10 cellular contexts compared by ENCODE assay signal in genomic region chr10:84820121-84820520, GRCh38.
A peak's percentile ranks its signal among the peaks of the same experiment; 100 is the strongest.
DNase-seq lines count a peak whose midpoint lies in the region; FAIRE-seq and TF ChIP-seq lines count a peak whose summit lies in the region.
"Had no signal": no experiment of that assay in that cellular context is flagged by ENCODE, and none has a peak within 500 bp of the region (broad histone marks: within the 10 kb centered on the region; RNA-seq: fewer than 3 reads in every experiment).

No MANE protein-coding gene starts in this region.

- no peaks in the 10 kb centered on the region for H3K27me3 ChIP-seq in WERI-Rb-1 (ENCODE audit: insufficient read depth, low read depth, severe bottlenecking)

- no peak overlapping the region for H3K4me3 ChIP-seq in GM12864 (ENCODE audit: low read depth, low read length)
- H3K4me3 ChIP-seq in WERI-Rb-1 (ENCODE audit: low read depth, low read length): no peak overlapping the region

- peak; percentile 87 for FAIRE-seq in A204.1 (lab: Jason Lieb, UNC)
- FAIRE-seq: islet of Langerhans had no signal

- H3K27ac ChIP-seq in WERI-Rb-1: no peak overlapping the region

- peak; percentile 20 for TF ChIP-seq CTCF in GM12864 (IDR thresholded peaks at IDR 0.05; ENCODE audit: low read depth, low read length, missing control alignments)
- peak; percentile 58 for TF ChIP-seq CTCF in WERI-Rb-1 (IDR thresholded peaks at IDR 0.05; ENCODE audit: low read depth, low read length)

- H3K9me3 ChIP-seq in WERI-Rb-1 (ENCODE audit: severe bottlenecking): no peaks in the 10 kb centered on the region

- no peaks in the 10 kb centered on the region for H3K36me3 ChIP-seq in WERI-Rb-1

- no peak for DNase-seq in GM12864 (ENCODE audit: low read depth)
- DNase-seq in NCI-H187 (lab: John Stamatoyannopoulos, UW): peak; percentile 5
- peak; percentile 30 for DNase-seq in WERI-Rb-1
- no peak for DNase-seq in activated CD4-positive, CD25-positive, alpha-beta regulatory T cell treated with anti-CD3 and anti-CD28 coated beads, Interleukin-2, amount 50 U/mL, for 72 hours
- no peak for DNase-seq in SW 1271 (lab: John Stamatoyannopoulos, UW)
- no peak for DNase-seq in NOMO-1 treated with DMSO at 0.1 percent for 48 hours (lab: John Stamatoyannopoulos, UW; ENCODE audit: unreplicated experiment)
- no peak for DNase-seq in stimulated activated CD4-positive, alpha-beta T cell treated with anti-CD3 and anti-CD28 coated beads, Interleukin-4, amount 100 ng/mL, for 24 hours
- DNase-seq: nucleus accumbens had no signal

Comparison
In these comparisons a context has a peak if more than half of its experiments do, and no peak if none do; other contexts are left out.
1. DNase-seq: peak in NCI-H187 (2 of 2) and WERI-Rb-1 (single experiment); none in GM12864 (single experiment), activated CD4-positive, CD25-positive, alpha-beta regulatory T cell treated with anti-CD3 and anti-CD28 coated beads, Interleukin-2, amount 50 U/mL, for 72 hours (single experiment), SW 1271 (0 of 2), NOMO-1 treated with DMSO at 0.1 percent for 48 hours (single experiment) and stimulated activated CD4-positive, alpha-beta T cell treated with anti-CD3 and anti-CD28 coated beads, Interleukin-4, amount 100 ng/mL, for 24 hours (single experiment).